ENCODE assay signal across 8 cellular contexts in the genomic region with DNA sequence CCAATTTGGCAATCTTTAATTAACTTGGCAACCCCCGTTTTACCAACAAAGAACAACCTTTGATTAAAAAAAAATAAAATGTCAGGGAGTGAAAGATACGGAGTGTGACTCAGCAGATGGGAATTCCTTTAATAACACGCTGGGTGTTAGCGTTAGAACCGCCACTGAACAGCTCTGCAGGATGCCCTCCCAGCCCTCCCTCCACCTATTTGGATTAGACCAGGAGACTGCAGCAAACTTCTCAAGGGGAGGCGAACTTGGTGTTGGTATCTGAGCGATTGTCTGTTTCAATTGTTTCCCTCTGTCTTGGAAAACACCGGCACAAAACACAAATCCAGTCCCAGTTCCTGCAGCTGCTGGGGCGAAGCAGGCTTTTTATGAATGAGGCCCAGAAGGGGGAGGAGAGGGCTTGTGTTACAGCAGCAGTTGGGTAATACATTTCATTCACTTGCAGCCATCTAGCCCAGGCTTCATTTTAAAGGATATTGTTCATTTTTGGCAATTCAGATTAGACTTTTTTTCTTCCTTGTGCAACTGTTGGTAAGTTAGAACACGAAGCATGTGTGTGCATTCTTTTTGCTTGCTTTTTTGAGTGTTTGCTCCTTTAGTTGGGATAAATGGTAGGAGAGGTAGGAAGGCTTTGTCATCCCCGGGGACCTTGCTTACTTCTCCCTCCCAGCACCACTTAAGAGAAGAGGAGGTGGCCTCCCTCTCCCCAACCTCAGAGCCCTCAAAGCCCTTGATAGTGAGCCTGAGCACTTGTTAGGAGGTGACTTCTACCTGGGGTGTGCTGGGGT.
A peak's percentile ranks its signal among the peaks of the same experiment; 100 is the strongest.
DNase-seq lines count a peak whose midpoint lies in the region; ATAC-seq and TF ChIP-seq lines count a peak whose summit lies in the region.

No MANE protein-coding gene starts in this region.

- H3K4me1 ChIP-seq in iPS-18a (ENCODE audit: control insufficient read depth, low read depth, low read length): peaks cover 71% of the 10 kb centered on the region

- no peaks in the 10 kb centered on the region for H3K27me3 Mint-ChIP-seq in activated CD4-positive, alpha-beta T cell treated with anti-CD3 and anti-CD28 coated beads for 36 hours

- H3K4me1 Mint-ChIP-seq in activated CD4-positive, alpha-beta T cell treated with anti-CD3 and anti-CD28 coated beads for 36 hours: peaks cover 52% of the 10 kb centered on the region

- no peaks in the 10 kb centered on the region for H3K27me3 ChIP-seq in brain microvascular endothelial cell (replicated peaks)
- H3K27me3 ChIP-seq in iPS-18a (ENCODE audit: control insufficient read depth, insufficient read depth, low read length): no peaks in the 10 kb centered on the region

- intact Hi-C loops in activated CD4-positive, alpha-beta T cell treated with anti-CD3 and anti-CD28 coated beads for 36 hours (cut with DNase I, micrococcal nuclease): no loop called here

- H3K9ac ChIP-seq in iPS-18a (ENCODE audit: low read length): peak overlapping the region; percentile 53

- H3K9me3 Mint-ChIP-seq in activated CD4-positive, alpha-beta T cell treated with anti-CD3 and anti-CD28 coated beads for 36 hours (ENCODE audit: low read depth): no peaks in the 10 kb centered on the region

- peak overlapping the region; percentile 33 for H3K27ac ChIP-seq in brain microvascular endothelial cell
- H3K27ac ChIP-seq in iPS-18a (ENCODE audit: low read length): peak overlapping the region; percentile 90

- H3K4me3 Mint-ChIP-seq in activated CD4-positive, alpha-beta T cell treated with anti-CD3 and anti-CD28 coated beads for 36 hours: no peak overlapping the region

- TF ChIP-seq CTCF in brain microvascular endothelial cell (IDR thresholded peaks at IDR 0.05; ENCODE audit: low read depth, low read length, missing control alignments): no peak

- no peak for DNase-seq in activated CD4-positive, alpha-beta T cell treated with anti-CD3 and anti-CD28 coated beads for 36 hours
- no peak for DNase-seq in activated CD4-positive, alpha-beta T cell treated with anti-CD3 and anti-CD28 coated beads for 4 hours
- DNase-seq in NCI-H748 treated with DMSO at 0.1 percent for 48 hours (lab: John Stamatoyannopoulos, UW) (peak; percentile 9), brain microvascular endothelial cell (peak; percentile 74), skeletal muscle cell (ENCODE audit: low read depth) (peak; percentile 79), GDM1 (lab: John Stamatoyannopoulos, UW) (no peak)
- no peak for DNase-seq in stimulated activated CD8-positive, alpha-beta memory T cell treated with anti-CD3 and anti-CD28 coated beads, Interleukin-4, amount 100 ng/mL, for 48 hours

- CTCF ChIA-PET in activated CD4-positive, alpha-beta T cell treated with anti-CD3 and anti-CD28 coated beads for 36 hours (lab: Charles Lee): interaction anchor here (1.4 kb wide), 1 partner anchor 15 kb away, joined by 4 read pairs; no protein-coding TSS in a partner anchor

- peak overlapping the region; percentile 65 for H3K27ac Mint-ChIP-seq in activated CD4-positive, alpha-beta T cell treated with anti-CD3 and anti-CD28 coated beads for 36 hours

- H3K36me3 ChIP-seq in brain microvascular endothelial cell (replicated peaks) (no peaks in the 10 kb centered on the region), iPS-18a (ENCODE audit: control insufficient read depth, low read depth, low read length) (no peaks in the 10 kb centered on the region)

- H3K4me3 ChIP-seq in brain microvascular endothelial cell (ENCODE audit: low read depth, low read length) (peak overlapping the region; percentile 6), iPS-18a (ENCODE audit: low read length) (peak overlapping the region; percentile 50), skeletal muscle cell (ENCODE audit: low read depth, low read length) (peak overlapping the region; percentile 5)

- POLR2A ChIA-PET in activated CD4-positive, alpha-beta T cell treated with anti-CD3 and anti-CD28 coated beads for 36 hours (lab: Charles Lee): no interaction called here

- H3K36me3 Mint-ChIP-seq in activated CD4-positive, alpha-beta T cell treated with anti-CD3 and anti-CD28 coated beads for 36 hours (ENCODE audit: low read depth): no peaks in the 10 kb centered on the region

- H3K9me3 ChIP-seq in iPS-18a (ENCODE audit: control insufficient read depth, low read depth, low read length): no peaks in the 10 kb centered on the region

- in situ Hi-C loops in brain microvascular endothelial cell (cut with HindIII; ENCODE audit: low pct_ligation_motif_present, low sequenced_read_pairs): no loop called here

- no peak for ATAC-seq in activated CD4-positive, alpha-beta T cell treated with anti-CD3 and anti-CD28 coated beads for 36 hours

Comparison
In these comparisons a context has a peak if more than half of its experiments do, and no peak if none do; other contexts are left out.
1. DNase-seq: peak in NCI-H748 treated with DMSO at 0.1 percent for 48 hours (single experiment), brain microvascular endothelial cell (single experiment) and skeletal muscle cell (single experiment); none in activated CD4-positive, alpha-beta T cell treated with anti-CD3 and anti-CD28 coated beads for 36 hours (single experiment), activated CD4-positive, alpha-beta T cell treated with anti-CD3 and anti-CD28 coated beads for 4 hours (0 of 2), stimulated activated CD8-positive, alpha-beta memory T cell treated with anti-CD3 and anti-CD28 coated beads, Interleukin-4, amount 100 ng/mL, for 48 hours (single experiment) and GDM1 (single experiment).
2. Peak in every context shown above with its lines, with median percentiles within 50 percentile points of each other: H3K4me3 ChIP-seq.